Comparison of ENCODE assay signal across 9 cellular contexts in the genomic region with DNA sequence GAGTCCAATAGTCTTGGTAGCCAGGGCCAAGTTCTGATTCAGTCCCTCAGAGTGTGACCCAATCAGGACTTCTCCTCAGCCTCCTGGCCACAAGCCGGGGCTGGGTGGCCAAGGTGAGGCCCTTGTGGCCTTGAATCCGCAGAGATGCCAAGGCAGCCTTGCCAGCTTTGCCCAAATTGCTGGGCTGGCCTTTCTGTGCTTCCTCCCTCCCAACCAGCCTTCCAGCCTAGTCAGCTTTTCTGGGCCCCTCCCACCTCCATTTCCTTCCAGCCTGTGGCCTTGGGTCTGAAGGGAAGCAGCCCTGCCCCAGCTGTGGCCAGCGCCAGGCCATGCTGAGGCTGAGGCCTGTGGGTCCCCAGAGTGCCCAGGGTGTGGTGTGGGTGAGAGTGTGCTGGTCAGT. TPM values are rescaled to one million over a fixed set of nuclear protein-coding genes. Genes with fewer than 3 reads are reported as not detected.
A peak's percentile ranks its signal among the peaks of the same experiment; 100 is the strongest.
DNase-seq lines count a peak whose midpoint lies in the region; ATAC-seq and TF ChIP-seq lines count a peak whose summit lies in the region.
"Had no signal": no experiment of that assay in that cellular context is flagged by ENCODE, and none has a peak within 500 bp of the region (broad histone marks: within the 10 kb centered on the region; RNA-seq: fewer than 3 reads in every experiment).

No MANE protein-coding gene starts in this region.

- peak overlapping the region; percentile 19 for H2AK5ac ChIP-seq in mesenchymal stem cell (ENCODE audit: low read length, severe bottlenecking)

- H3K36me3 Mint-ChIP-seq in activated CD4-positive, alpha-beta T cell treated with anti-CD3 and anti-CD28 coated beads, Interleukin-2, amount 10 ng/mL, durations not matched to agents 7 days and 5 days (ENCODE audit: low read depth) = no peaks in the 10 kb centered on the region
- H3K36me3 Mint-ChIP-seq in CD4-positive, alpha-beta T cell (ENCODE audit: low read depth) = no peaks in the 10 kb centered on the region

- H2AFZ ChIP-seq in mesenchymal stem cell (ENCODE audit: low read depth, low read length) = no peak overlapping the region

- peak overlapping the region; percentile 73 for H2BK15ac ChIP-seq in mesenchymal stem cell (ENCODE audit: low read depth, poor library complexity, severe bottlenecking)

- peak overlapping the region; percentile 64 for H2BK120ac ChIP-seq in mesenchymal stem cell (ENCODE audit: low read depth, low read length)

- no peaks in the 10 kb centered on the region for H3K9me3 Mint-ChIP-seq in activated CD4-positive, alpha-beta T cell treated with anti-CD3 and anti-CD28 coated beads, Interleukin-2, amount 10 ng/mL, durations not matched to agents 7 days and 5 days
- H3K9me3 Mint-ChIP-seq in CD4-positive, alpha-beta T cell = no peaks in the 10 kb centered on the region

- no peaks in the 10 kb centered on the region for H3K27me3 Mint-ChIP-seq in activated CD4-positive, alpha-beta T cell treated with anti-CD3 and anti-CD28 coated beads, Interleukin-2, amount 10 ng/mL, durations not matched to agents 7 days and 5 days
- no peaks in the 10 kb centered on the region for H3K27me3 Mint-ChIP-seq in CD4-positive, alpha-beta T cell

- H3K4me2 ChIP-seq in mesenchymal stem cell (ENCODE audit: low read length, poor library complexity, severe bottlenecking) = no peak overlapping the region

- intact Hi-C loops in uterus (cut with DNase I; ENCODE audit: low total_unique reads) = no loop called here
- intact Hi-C loops in CD4-positive, alpha-beta T cell (cut with DNase I, micrococcal nuclease) = no loop called here

- H4K8ac ChIP-seq in mesenchymal stem cell (ENCODE audit: low read length) = peak overlapping the region; percentile 92

- H3K36me3 ChIP-seq in mesenchymal stem cell (ENCODE audit: control insufficient read depth in 1 of 2, insufficient read depth in 2 of 2, low read depth in 1 of 2, low read length in 2 of 2) = peaks cover 0 to 3% of the 10 kb centered on the region in 2 experiments
- H3K36me3 ChIP-seq in uterus = no peaks in the 10 kb centered on the region

- H3K4me1 Mint-ChIP-seq in activated CD4-positive, alpha-beta T cell treated with anti-CD3 and anti-CD28 coated beads, Interleukin-2, amount 10 ng/mL, durations not matched to agents 7 days and 5 days = peaks cover 37% of the 10 kb centered on the region
- H3K4me1 Mint-ChIP-seq in CD4-positive, alpha-beta T cell (ENCODE audit: low read depth) = peaks cover 20% of the 10 kb centered on the region

- H3K27ac Mint-ChIP-seq in activated CD4-positive, alpha-beta T cell treated with anti-CD3 and anti-CD28 coated beads, Interleukin-2, amount 10 ng/mL, durations not matched to agents 7 days and 5 days = peak overlapping the region; percentile 66
- H3K27ac Mint-ChIP-seq in CD4-positive, alpha-beta T cell = no peak overlapping the region

- peak; percentile 17 for DNase-seq in activated CD4-positive, alpha-beta T cell treated with anti-CD3 and anti-CD28 coated beads, Interleukin-2, amount 10 ng/mL, durations not matched to agents 7 days and 5 days
- no peak for DNase-seq in activated CD4-positive, alpha-beta T cell treated with anti-CD3 and anti-CD28 coated beads for 4 hours
- DNase-seq in caudate nucleus (lab: John Stamatoyannopoulos, UW) = peak in 23 of 61 donors; percentile 17 to 73 (median 41)
- no peak for DNase-seq in mesenchymal stem cell
- DNase-seq in uterus = peak; percentile 51 to 65
- DNase-seq in occipital lobe (lab: John Stamatoyannopoulos, UW) = no peak
- no peak for DNase-seq in CD4-positive, alpha-beta T cell
- DNase-seq: cortex of kidney had no signal

- H3K4me1 ChIP-seq in mesenchymal stem cell (ENCODE audit: control insufficient read depth, insufficient read depth, low read depth, low read length) = peaks cover 14% of the 10 kb centered on the region
- no peaks in the 10 kb centered on the region for H3K4me1 ChIP-seq in uterus

- H3K27me3 ChIP-seq in mesenchymal stem cell (ENCODE audit: control insufficient read depth in 1 of 2, insufficient read depth in 1 of 2, low read length in 2 of 2) = no peaks in the 10 kb centered on the region
- no peaks in the 10 kb centered on the region for H3K27me3 ChIP-seq in uterus
- no peaks in the 10 kb centered on the region for H3K27me3 ChIP-seq in CD4-positive, alpha-beta T cell (ENCODE audit: control insufficient read depth, insufficient read depth, low read length)

- H2BK5ac ChIP-seq in mesenchymal stem cell (ENCODE audit: low read depth, low read length, poor library complexity, severe bottlenecking) = no peak overlapping the region

- no peak for TF ChIP-seq CTCF in uterus (IDR thresholded peaks at IDR 0.05)
- TF ChIP-seq CTCF in CD4-positive, alpha-beta T cell (IDR thresholded peaks at IDR 0.05) = no peak

- CTCF ChIA-PET in activated CD4-positive, alpha-beta T cell treated with anti-CD3 and anti-CD28 coated beads, Interleukin-2, amount 10 ng/mL, durations not matched to agents 7 days and 5 days (lab: Charles Lee) = interaction anchor here (1.1 to 2.7 kb wide), 6 partner anchors 8 to 42 kb away, joined by 3 to 8 read pairs (median 4); no protein-coding TSS in a partner anchor
- CTCF ChIA-PET in CD4-positive, alpha-beta T cell (lab: Charles Lee) = no interaction called here

- no peak overlapping the region for H3K4me3 Mint-ChIP-seq in activated CD4-positive, alpha-beta T cell treated with anti-CD3 and anti-CD28 coated beads, Interleukin-2, amount 10 ng/mL, durations not matched to agents 7 days and 5 days
- H3K4me3 Mint-ChIP-seq in CD4-positive, alpha-beta T cell = no peak overlapping the region

- no peak overlapping the region for H2BK12ac ChIP-seq in mesenchymal stem cell (ENCODE audit: low read length in 2 of 2)

- no peak overlapping the region for H3K4me3 ChIP-seq in mesenchymal stem cell (ENCODE audit: insufficient read depth in 1 of 2, low read depth in 1 of 2, low read length in 2 of 2)
- no peak overlapping the region for H3K4me3 ChIP-seq in uterus

- ATAC-seq in HG03039 (IDR thresholded peaks at IDR 0.05; ENCODE audit: unreplicated experiment) = no peak
- no peak for ATAC-seq in CD4-positive, alpha-beta T cell (ENCODE audit: poor library complexity)

- H3K27ac ChIP-seq in caudate nucleus (ENCODE audit: low read depth, low read length) (peak overlapping the region; percentile 48), mesenchymal stem cell (ENCODE audit: low read length, poor library complexity, severe bottlenecking) (no peak overlapping the region), uterus (peak overlapping the region; percentile 49 to 64)
- no peak overlapping the region for H3K27ac ChIP-seq in CD4-positive, alpha-beta T cell (ENCODE audit: low read depth, low read length)

- 64% methylated on average over 3 of the region's 3 CpGs for WGBS in mesenchymal stem cell

- peak overlapping the region; percentile 64 to 77 for H3K18ac ChIP-seq in mesenchymal stem cell (ENCODE audit: low read depth in 1 of 2, low read length in 2 of 2)

- POLR2A ChIA-PET in activated CD4-positive, alpha-beta T cell treated with anti-CD3 and anti-CD28 coated beads, Interleukin-2, amount 10 ng/mL, durations not matched to agents 7 days and 5 days (lab: Charles Lee) = no interaction called here
- POLR2A ChIA-PET in CD4-positive, alpha-beta T cell (lab: Charles Lee) = interaction anchor here (1.1 to 1.2 kb wide), 2 partner anchors 9 to 17 kb away, joined by 3 to 7 read pairs; no protein-coding TSS in a partner anchor

- peak overlapping the region; percentile 29 for H3K9ac ChIP-seq in mesenchymal stem cell (ENCODE audit: low read length)

- no peak overlapping the region for H3K23ac ChIP-seq in mesenchymal stem cell (ENCODE audit: low read length in 2 of 2)

- H3K9me3 ChIP-seq in mesenchymal stem cell (ENCODE audit: control insufficient read depth, low read length) (no peaks in the 10 kb centered on the region), uterus (no peaks in the 10 kb centered on the region)
- no peaks in the 10 kb centered on the region for H3K9me3 ChIP-seq in CD4-positive, alpha-beta T cell (ENCODE audit: control insufficient read depth, low read length)

- peak overlapping the region; percentile 2 to 88 for H3K4ac ChIP-seq in mesenchymal stem cell (ENCODE audit: low read depth in 1 of 2, low read length in 2 of 2)

- no peak overlapping the region for H3K14ac ChIP-seq in mesenchymal stem cell (ENCODE audit: low read length in 2 of 2)

- H3K79me1 ChIP-seq in mesenchymal stem cell (replicated peaks; ENCODE audit: low read length, poor library complexity, severe bottlenecking) = no peaks in the 10 kb centered on the region

- no peak for TF ChIP-seq POLR2A in uterus (IDR thresholded peaks at IDR 0.05)

- peak overlapping the region; percentile 85 for H4K91ac ChIP-seq in mesenchymal stem cell (ENCODE audit: low read length)

RNA-seq across cellular contexts. Expression of a gene that starts 34.3 kb away (rescaled TPM):
- 1 to 10 TPM in 1 of 2 experiments, under 1 TPM in 1; 0.87 to 1.1 TPM for total RNA-seq in activated CD4-positive, alpha-beta T cell treated with anti-CD3 and anti-CD28 coated beads, Interleukin-2, amount 10 ng/mL, durations not matched to agents 7 days and 5 days
- 2.1 TPM for polyA plus RNA-seq in mesenchymal stem cell (2013, experiment 1 of 2)
- 2.1 TPM for polyA plus RNA-seq in mesenchymal stem cell (2013, experiment 2 of 2)
- total RNA-seq in uterus = 10 to 100 TPM in 3 of 4 donors, under 1 TPM in 1; 0.59 to 36.2 (median 17.7) TPM
- total RNA-seq in occipital lobe = 15.6 TPM
- total RNA-seq in CD4-positive, alpha-beta T cell = 1 to 10 TPM in 1 of 2 experiments, under 1 TPM in 1; 0.95 to 1.9 TPM

RNA-seq across cellular contexts. Expression of a gene that starts 35.7 kb away (rescaled TPM):
- 10 to 100 TPM; 25.4 to 27.6 TPM for total RNA-seq in activated CD4-positive, alpha-beta T cell treated with anti-CD3 and anti-CD28 coated beads, Interleukin-2, amount 10 ng/mL, durations not matched to agents 7 days and 5 days
- polyA plus RNA-seq in mesenchymal stem cell (2013, experiment 1 of 2) = 16.3 TPM
- 17.0 TPM for polyA plus RNA-seq in mesenchymal stem cell (2013, experiment 2 of 2)
- total RNA-seq in uterus (10 to 100 TPM; 10.3 to 46.2 (median 23.0) TPM), occipital lobe (6.7 TPM)
- total RNA-seq in CD4-positive, alpha-beta T cell = 1 to 10 TPM; 5.6 to 5.9 TPM

RNA-seq across cellular contexts. Expression of a gene that starts 52.0 kb away (rescaled TPM):
- 10 to 100 TPM; 56.8 to 66.1 TPM for total RNA-seq in activated CD4-positive, alpha-beta T cell treated with anti-CD3 and anti-CD28 coated beads, Interleukin-2, amount 10 ng/mL, durations not matched to agents 7 days and 5 days
- polyA plus RNA-seq in mesenchymal stem cell (2013, experiment 1 of 2) = 0.94 TPM
- 1.0 TPM for polyA plus RNA-seq in mesenchymal stem cell (2013, experiment 2 of 2)
- 1 to 10 TPM in 1 of 4 donors, under 1 TPM in 2, not detected in 1; 0.24 to 5.5 (median 0.29) TPM for total RNA-seq in uterus
- total RNA-seq in occipital lobe = 0.47 TPM
- total RNA-seq in CD4-positive, alpha-beta T cell = under 1 TPM; 0.22 to 0.27 TPM

Comparison
In these comparisons a context has a peak if more than half of its experiments do, and no peak if none do; other contexts are left out.
1. DNase-seq: peak in activated CD4-positive, alpha-beta T cell treated with anti-CD3 and anti-CD28 coated beads, Interleukin-2, amount 10 ng/mL, durations not matched to agents 7 days and 5 days (single experiment) and uterus (2 of 2); none in activated CD4-positive, alpha-beta T cell treated with anti-CD3 and anti-CD28 coated beads for 4 hours (0 of 2), mesenchymal stem cell (single experiment), occipital lobe (single experiment) and CD4-positive, alpha-beta T cell (0 of 10).
2. H3K27ac ChIP-seq: peak in caudate nucleus (single experiment) and uterus (2 of 2); none in mesenchymal stem cell (single experiment) and CD4-positive, alpha-beta T cell (single experiment).
3. RNA of a gene that starts 52.0 kb away (total RNA-seq): 56.8 to 66.1 TPM in activated CD4-positive, alpha-beta T cell treated with anti-CD3 and anti-CD28 coated beads, Interleukin-2, amount 10 ng/mL, durations not matched to agents 7 days and 5 days; 0.47 TPM in occipital lobe (single experiment), 0.24 to 5.5 TPM in uterus and 0.22 to 0.27 TPM in CD4-positive, alpha-beta T cell; every median in the first group is over 4 times any median in the second.